ENCODE assay signal across 20 cellular contexts in the genomic region with DNA sequence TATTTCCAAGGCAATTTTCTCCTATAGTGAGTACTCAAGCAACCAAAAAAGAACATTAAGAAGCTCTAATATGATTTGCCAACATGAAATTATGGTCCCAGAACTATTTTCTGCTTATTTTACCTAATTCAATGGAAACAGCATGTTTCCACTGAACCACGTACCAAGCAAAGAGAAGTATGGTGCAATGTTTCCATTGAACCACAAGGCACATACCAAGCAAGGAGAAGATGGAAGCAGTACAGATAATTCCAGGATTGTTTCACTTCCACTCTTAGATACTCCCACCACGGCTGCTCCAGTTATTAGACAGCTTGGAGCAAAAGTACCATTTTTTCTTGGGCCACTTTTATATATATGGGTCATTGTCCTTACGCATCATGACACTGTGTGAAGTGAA.
"Had no signal": no experiment of that assay in that cellular context is flagged by ENCODE, and none has a peak within 500 bp of the region (broad histone marks: within the 10 kb centered on the region; RNA-seq: fewer than 3 reads in every experiment).

No MANE protein-coding gene starts in this region.

- H3K4me1 ChIP-seq: left lung, pancreas, right lobe of liver, testis had no signal

- H3K9me3 ChIP-seq: esophagus muscularis mucosa, left lung, mucosa of descending colon, neutrophil, pancreas, right lobe of liver, testis, tibial artery had no signal

- H3K4me3 ChIP-seq: dorsolateral prefrontal cortex, esophagus muscularis mucosa, left lung, mucosa of descending colon, pancreas, right lobe of liver, smooth muscle cell, testis, tibial artery had no signal

- DNase-seq: dorsolateral prefrontal cortex; effector CD8-positive, alpha-beta T cell; head of caudate nucleus; left cardiac atrium; left lung; mesenchymal stem cell; mucosa of descending colon; naive B cell; pancreas; right lobe of liver; stimulated activated CD4-positive, alpha-beta T cell treated with anti-CD3 and anti-CD28 coated beads, Interleukin-12 subunit alpha, Interleukin-12 subunit beta, amount 100 ng/mL, for 4 hours; stimulated activated CD4-positive, alpha-beta T cell treated with anti-CD3 and anti-CD28 coated beads, Interleukin-1b, Interleukin-23, amount 100 ng/mL, for 48 hours; stimulated activated CD4-positive, alpha-beta T cell treated with anti-CD3 and anti-CD28 coated beads, Interleukin-4, amount 100 ng/mL, for 1 hour; stimulated activated naive CD8-positive, alpha-beta T cell treated with anti-CD3 and anti-CD28 coated beads, Interleukin-15, Interleukin-2, amounts not matched to agents 100 U/mL and 50 U/mL, for 24 hours; substantia nigra; testis; tibial artery had no signal

- H3K27ac ChIP-seq: dorsolateral prefrontal cortex, esophagus muscularis mucosa, left lung, neutrophil, pancreas, right lobe of liver, testis, tibial artery had no signal

- H3K4me2 ChIP-seq: smooth muscle cell had no signal

- H3K27me3 ChIP-seq: dorsolateral prefrontal cortex, esophagus muscularis mucosa, left lung, neutrophil, pancreas, right lobe of liver, testis, tibial artery had no signal

- H3K36me3 ChIP-seq: esophagus muscularis mucosa, left lung, neutrophil, pancreas, right lobe of liver, tibial artery had no signal
